Comparison of ENCODE assay signal across 21 cellular contexts in genomic region chr15:83030021-83030420, GRCh38. TPM values are rescaled to one million over a fixed set of nuclear protein-coding genes. Genes with fewer than 3 reads are reported as not detected.
DNase-seq lines count a peak whose midpoint lies in the region; ATAC-seq, FAIRE-seq and TF ChIP-seq lines count a peak whose summit lies in the region.
"Had no signal": no experiment of that assay in that cellular context is flagged by ENCODE, and none has a peak within 500 bp of the region (broad histone marks: within the 10 kb centered on the region; RNA-seq: fewer than 3 reads in every experiment).

No MANE protein-coding gene starts in this region.

- ATAC-seq in activated CD4-positive, CD25-positive, alpha-beta regulatory T cell treated with anti-CD3 and anti-CD28 coated beads, Interleukin-2, amount 50 U/mL, for 24 hours: no peak
- no peak for ATAC-seq in HG03196 (IDR thresholded peaks at IDR 0.05; ENCODE audit: unreplicated experiment)
- ATAC-seq: naive thymus-derived CD8-positive, alpha-beta T cell; pancreas; upper lobe of right lung had no signal

- no peak for TF ChIP-seq POLR2A in erythroblast (IDR thresholded peaks at IDR 0.05; ENCODE audit: low read length)

- FAIRE-seq in HTR-8/SVneo (lab: Jason Lieb, UNC): peak; percentile 48
- FAIRE-seq: GM12891, keratinocyte, pancreas had no signal

- peak; percentile 67 for DNase-seq in A172 (ENCODE audit: low spot score)
- peak; percentile 82 for DNase-seq in HTR-8/SVneo (ENCODE audit: insufficient read length, low spot score)
- DNase-seq in astrocyte of the hippocampus (ENCODE audit: low read depth, low spot score): peak; percentile 90
- DNase-seq in islet precursor cell: peak; percentile 61
- DNase-seq in erythroblast (lab: John Stamatoyannopoulos, UW): no peak
- DNase-seq in NCI-H1105 (lab: John Stamatoyannopoulos, UW): no peak
- DNase-seq: activated CD4-positive, alpha-beta T cell treated with anti-CD3 and anti-CD28 coated beads, Interleukin-2, amount 50 U/mL, for 1 hour; activated effector memory CD4-positive, alpha-beta T cell treated with anti-CD3 and anti-CD28 coated beads, Interleukin-2, amount 50 U/mL, for 16 hours; amniotic stem cell; DMS 273 treated with DMSO at 0.1 percent for 48 hours; naive thymus-derived CD8-positive, alpha-beta T cell; NCI-H187 treated with DMSO at 0.1 percent for 48 hours; NK-92 treated with Interleukin-12 subunit alpha and Interleukin-12 subunit beta, amount 100 ng/mL, for 24 hours; pancreas; RPMI8226; stomach; upper lobe of right lung had no signal

RNA-seq across cellular contexts. Expression of gene C15orf40, which starts 18.6 kb away (rescaled TPM):
- total RNA-seq in A172 (2014; rRNA removed; shearing (Covaris generic)): 11.7 and 15.7 TPM in 2 replicates

RNA-seq across cellular contexts. Expression of gene BTBD1, which starts 37.0 kb away (rescaled TPM):
- 92.6 and 99.4 TPM in 2 replicates for total RNA-seq in A172 (2014; rRNA removed; shearing (Covaris generic))

RNA-seq across cellular contexts. Expression of gene RAMAC, which starts 44.0 kb away (rescaled TPM):
- total RNA-seq in A172 (2014; rRNA removed; shearing (Covaris generic)): 43.0 and 46.2 TPM in 2 replicates

Comparison
In these comparisons a context has a peak if more than half of its experiments do, and no peak if none do; other contexts are left out.
1. DNase-seq: peak in A172 (single experiment), HTR-8/SVneo (single experiment), astrocyte of the hippocampus (single experiment) and islet precursor cell (single experiment); none in erythroblast (0 of 2) and NCI-H1105 (single experiment).